9 cellular contexts compared by ENCODE assay signal in genomic region chrX:24515447-24515846, GRCh38. TPM values are rescaled to one million over a fixed set of nuclear protein-coding genes. Genes with fewer than 3 reads are reported as not detected.
DNase-seq lines count a peak whose midpoint lies in the region; ATAC-seq, FAIRE-seq and TF ChIP-seq lines count a peak whose summit lies in the region.
"Had no signal": no experiment of that assay in that cellular context is flagged by ENCODE, and none has a peak within 500 bp of the region (broad histone marks: within the 10 kb centered on the region; RNA-seq: fewer than 3 reads in every experiment).

No MANE protein-coding gene starts in this region.

- H2AK5ac ChIP-seq in mesenchymal stem cell (ENCODE audit: low read length, severe bottlenecking) = no peak overlapping the region

- H2AFZ ChIP-seq in mesenchymal stem cell (ENCODE audit: low read depth, low read length) = no peak overlapping the region

- H3K79me1 ChIP-seq in mesenchymal stem cell (replicated peaks; ENCODE audit: low read length, poor library complexity, severe bottlenecking) = no peaks in the 10 kb centered on the region

- no peaks in the 10 kb centered on the region for H3K4me1 ChIP-seq in mesenchymal stem cell (ENCODE audit: control insufficient read depth, insufficient read depth, low read depth, low read length)

- peak; percentile 43 for TF ChIP-seq CTCF in brain microvascular endothelial cell (IDR thresholded peaks at IDR 0.05; ENCODE audit: low read depth, low read length, missing control alignments)

- H4K91ac ChIP-seq in mesenchymal stem cell (ENCODE audit: low read length) = no peak overlapping the region

- no peak overlapping the region for H3K4me2 ChIP-seq in mesenchymal stem cell (ENCODE audit: low read length, poor library complexity, severe bottlenecking)

- H3K4me3 ChIP-seq in brain microvascular endothelial cell (ENCODE audit: low read depth, low read length) = no peak overlapping the region
- H3K4me3 ChIP-seq in mesenchymal stem cell (ENCODE audit: insufficient read depth in 1 of 2, low read depth in 1 of 2, low read length in 2 of 2) = no peak overlapping the region

- H3K27ac ChIP-seq in brain microvascular endothelial cell (no peak overlapping the region), mesenchymal stem cell (ENCODE audit: low read length, poor library complexity, severe bottlenecking) (no peak overlapping the region)

- ATAC-seq in HG03571 (IDR thresholded peaks at IDR 0.05; ENCODE audit: unreplicated experiment) (no peak), GM18502 (IDR thresholded peaks at IDR 0.05; ENCODE audit: poor library complexity, unreplicated experiment) (no peak), GM21576 (IDR thresholded peaks at IDR 0.05; ENCODE audit: unreplicated experiment) (no peak)

- H3K4ac ChIP-seq in mesenchymal stem cell (ENCODE audit: low read depth in 1 of 2, low read length in 2 of 2) = no peak overlapping the region

- H4K8ac ChIP-seq in mesenchymal stem cell (ENCODE audit: low read length) = no peak overlapping the region

- H3K14ac ChIP-seq in mesenchymal stem cell (ENCODE audit: low read length in 2 of 2) = no peak overlapping the region

- H3K9ac ChIP-seq in mesenchymal stem cell (ENCODE audit: low read length) = no peak overlapping the region

- no peaks in the 10 kb centered on the region for H3K9me3 ChIP-seq in mesenchymal stem cell (ENCODE audit: control insufficient read depth, low read length)

- in situ Hi-C loops in brain microvascular endothelial cell (cut with HindIII; ENCODE audit: low pct_ligation_motif_present, low sequenced_read_pairs) = no loop called here

- H2BK5ac ChIP-seq in mesenchymal stem cell (ENCODE audit: low read depth, low read length, poor library complexity, severe bottlenecking) = no peak overlapping the region

- H2BK120ac ChIP-seq in mesenchymal stem cell (ENCODE audit: low read depth, low read length) = no peak overlapping the region

- 76% methylated on average over 3 of the region's 4 CpGs for WGBS in mesenchymal stem cell

- FAIRE-seq in G401.6 (lab: Jason Lieb, UNC) = peak; percentile 87

- no peaks in the 10 kb centered on the region for H3K36me3 ChIP-seq in brain microvascular endothelial cell (replicated peaks)
- no peaks in the 10 kb centered on the region for H3K36me3 ChIP-seq in mesenchymal stem cell (ENCODE audit: control insufficient read depth in 1 of 2, insufficient read depth in 2 of 2, low read depth in 1 of 2, low read length in 2 of 2)

- no peak overlapping the region for H2BK12ac ChIP-seq in mesenchymal stem cell (ENCODE audit: low read length in 2 of 2)

- H3K27me3 ChIP-seq in brain microvascular endothelial cell (replicated peaks) (no peaks in the 10 kb centered on the region), mesenchymal stem cell (ENCODE audit: control insufficient read depth in 1 of 2, insufficient read depth in 1 of 2, low read length in 2 of 2) (peaks cover 0 to 3% of the 10 kb centered on the region in 2 experiments)

- H2BK15ac ChIP-seq in mesenchymal stem cell (ENCODE audit: low read depth, poor library complexity, severe bottlenecking) = no peak overlapping the region

- no peak overlapping the region for H3K23ac ChIP-seq in mesenchymal stem cell (ENCODE audit: low read length in 2 of 2)

- DNase-seq in NAMALWA (ENCODE audit: low spot score) (peak; percentile 1), brain microvascular endothelial cell (peak; percentile 5), mesenchymal stem cell (peak; percentile 2), NCI-H345 (lab: John Stamatoyannopoulos, UW) (no peak)
- DNase-seq: effector CD8-positive, alpha-beta T cell had no signal

- no peak overlapping the region for H3K18ac ChIP-seq in mesenchymal stem cell (ENCODE audit: low read depth in 1 of 2, low read length in 2 of 2)

RNA-seq across cellular contexts. Expression of gene PDK3, which starts 50.4 kb away (rescaled TPM):
- polyA plus RNA-seq in mesenchymal stem cell (2013, experiment 1 of 2) = 2.3 TPM
- polyA plus RNA-seq in mesenchymal stem cell (2013, experiment 2 of 2) = 2.1 TPM
